Comparison of ENCODE assay signal across 19 cellular contexts in genomic region chr1:179305450-179305849, GRCh38. TPM values are rescaled to one million over a fixed set of nuclear protein-coding genes. Genes with fewer than 3 reads are reported as not detected.
DNase-seq lines count a peak whose midpoint lies in the region; ATAC-seq, FAIRE-seq and TF ChIP-seq lines count a peak whose summit lies in the region.
"Had no signal": no experiment of that assay in that cellular context is flagged by ENCODE, and none has a peak within 500 bp of the region (broad histone marks: within the 10 kb centered on the region; RNA-seq: fewer than 3 reads in every experiment).

No MANE protein-coding gene starts in this region.

- no TSS peak for BruUV-seq in MCF 10A (replicated peaks; lab: Mats Ljungman, UMichigan)

- H3K4me3 ChIP-seq in breast epithelium (no peak overlapping the region), fibroblast of mammary gland (ENCODE audit: control insufficient read depth, low read depth, low read length) (no peak overlapping the region)

- H3K27me3 Mint-ChIP-seq in MCF 10A (ENCODE audit: insufficient read depth, unreplicated experiment) (no peaks in the 10 kb centered on the region), osteocyte (ENCODE audit: unreplicated experiment) (no peaks in the 10 kb centered on the region)
- H3K27me3 Mint-ChIP-seq in CD4-positive, alpha-beta T cell = no peaks in the 10 kb centered on the region

- TF ChIP-seq CTCF in MCF 10A (IDR thresholded peaks at IDR 0.05; ENCODE audit: unreplicated experiment) (no peak), breast epithelium (IDR thresholded peaks at IDR 0.05) (no peak), fibroblast of mammary gland (conservative IDR thresholded peaks at IDR 0.05; ENCODE audit: control insufficient read depth, insufficient read depth, low read depth, low read length) (no peak), osteocyte (IDR thresholded peaks at IDR 0.05) (no peak)
- TF ChIP-seq CTCF in CD4-positive, alpha-beta T cell (IDR thresholded peaks at IDR 0.05) = no peak

- POLR2A ChIA-PET in MCF 10A (lab: Yijun Ruan, JAX) = interaction anchor here (0.6 to 1.2 kb wide), 3 partner anchors 11 to 59 kb away, joined by 3 to 7 read pairs (median 3); partner anchors contain the start of gene SOAT1
- POLR2A ChIA-PET in CD4-positive, alpha-beta T cell (lab: Charles Lee) = interaction anchor here (0.8 to 1.0 kb wide), 2 partner anchors 9 to 11 kb away, joined by 3 to 4 read pairs; partner anchors contain the start of gene SOAT1

- peak overlapping the region; percentile 76 for H3K27ac Mint-ChIP-seq in MCF 10A (ENCODE audit: low read depth, unreplicated experiment)
- H3K27ac Mint-ChIP-seq in osteocyte (ENCODE audit: unreplicated experiment) = peak overlapping the region; percentile 48
- no peak overlapping the region for H3K27ac Mint-ChIP-seq in CD4-positive, alpha-beta T cell

- no peaks in the 10 kb centered on the region for H3K27me3 ChIP-seq in breast epithelium
- H3K27me3 ChIP-seq in CD4-positive, alpha-beta T cell (ENCODE audit: control insufficient read depth, insufficient read depth, low read length) = no peaks in the 10 kb centered on the region

- H3K9me3 Mint-ChIP-seq in MCF 10A (ENCODE audit: unreplicated experiment) = peaks cover 7% of the 10 kb centered on the region
- H3K9me3 Mint-ChIP-seq in osteocyte (ENCODE audit: unreplicated experiment) = no peaks in the 10 kb centered on the region
- no peaks in the 10 kb centered on the region for H3K9me3 Mint-ChIP-seq in CD4-positive, alpha-beta T cell

- DNase-seq in MCF 10A (ENCODE audit: unreplicated experiment) (peak; percentile 15), breast epithelium (ENCODE audit: low spot score in 2 of 2) (no peak), fibroblast of mammary gland (ENCODE audit: low read depth) (peak; percentile 19), osteocyte (ENCODE audit: extremely low spot score, unreplicated experiment) (no peak), T-helper 2 cell (no peak), NOMO-1 treated with DMSO at 0.1 percent for 48 hours (lab: John Stamatoyannopoulos, UW; ENCODE audit: unreplicated experiment) (no peak)
- DNase-seq in CD4-positive, alpha-beta T cell = no peak
- DNase-seq: C1 segment of cervical spinal cord, EL, NCI-H1417 treated with DMSO at 0.1 percent for 48 hours, NCI-H2029, NCI-H2171 treated with DMSO at 0.1 percent for 48 hours, NCI-H82 had no signal

- no peak for ATAC-seq in CD4-positive, alpha-beta T cell (ENCODE audit: poor library complexity)
- ATAC-seq: Panc1 had no signal

- intact Hi-C loops in MCF 10A (cut with micrococcal nuclease) (no loop called here), breast epithelium (cut with DNase I; ENCODE audit: low total_unique reads) (no loop called here)
- intact Hi-C loops in CD4-positive, alpha-beta T cell (cut with DNase I, micrococcal nuclease) = no loop called here

- H3K4me1 Mint-ChIP-seq in MCF 10A (ENCODE audit: insufficient read depth, unreplicated experiment) (peaks cover 32% of the 10 kb centered on the region), osteocyte (ENCODE audit: unreplicated experiment) (peaks cover 13% of the 10 kb centered on the region)
- H3K4me1 Mint-ChIP-seq in CD4-positive, alpha-beta T cell (ENCODE audit: low read depth) = peaks cover 47% of the 10 kb centered on the region

- CTCF ChIA-PET in MCF 10A (lab: Yijun Ruan, JAX) = interaction anchor here (0.5 to 1.1 kb wide), 3 partner anchors 11 to 509 kb away, joined by 3 to 4 read pairs (median 4); no protein-coding TSS in a partner anchor
- CTCF ChIA-PET in CD4-positive, alpha-beta T cell (lab: Charles Lee) = interaction anchor here (1.9 kb wide), 1 partner anchor 11 kb away, joined by 3 read pairs; no protein-coding TSS in a partner anchor

- H3K36me3 ChIP-seq in breast epithelium = no peaks in the 10 kb centered on the region

- no peak overlapping the region for H3K4me3 Mint-ChIP-seq in MCF 10A (ENCODE audit: unreplicated experiment)
- no peak overlapping the region for H3K4me3 Mint-ChIP-seq in osteocyte (ENCODE audit: unreplicated experiment)
- H3K4me3 Mint-ChIP-seq in CD4-positive, alpha-beta T cell = no peak overlapping the region

- peak; percentile 7 for FAIRE-seq in TTC549 (lab: Jason Lieb, UNC)
- FAIRE-seq: A204.1, GM19239, HTR-8/SVneo had no signal

- H3K9me3 ChIP-seq in breast epithelium = no peaks in the 10 kb centered on the region
- no peaks in the 10 kb centered on the region for H3K9me3 ChIP-seq in CD4-positive, alpha-beta T cell (ENCODE audit: control insufficient read depth, low read length)

- no peaks in the 10 kb centered on the region for H3K4me1 ChIP-seq in breast epithelium

- no peak for TF ChIP-seq POLR2A in breast epithelium (IDR thresholded peaks at IDR 0.05)

- H3K36me3 Mint-ChIP-seq in MCF 10A (ENCODE audit: insufficient read depth, unreplicated experiment) (peaks cover 32% of the 10 kb centered on the region), osteocyte (ENCODE audit: unreplicated experiment) (peaks cover 30% of the 10 kb centered on the region)
- H3K36me3 Mint-ChIP-seq in CD4-positive, alpha-beta T cell (ENCODE audit: low read depth) = peaks cover 74% of the 10 kb centered on the region

- no peak overlapping the region for H3K27ac ChIP-seq in breast epithelium
- no peak overlapping the region for H3K27ac ChIP-seq in CD4-positive, alpha-beta T cell (ENCODE audit: low read depth, low read length)
- H3K27ac ChIP-seq: HL-60 had no signal

RNA-seq across cellular contexts. Expression of gene SOAT1, which starts 11.9 kb away (rescaled TPM):
- total RNA-seq in MCF 10A (2022) = 28.4 and 39.7 TPM in 2 replicates
- 10 to 100 TPM; 18.7 to 28.2 (median 22.4) TPM for total RNA-seq in breast epithelium
- 39.6 and 41.3 TPM in 2 replicates for total RNA-seq in osteocyte
- total RNA-seq in CD4-positive, alpha-beta T cell = 10 to 100 TPM; 35.7 to 37.2 TPM

Comparison
In these comparisons a context has a peak if more than half of its experiments do, and no peak if none do; other contexts are left out.
1. DNase-seq: peak in MCF 10A (single experiment) and fibroblast of mammary gland (single experiment); none in breast epithelium (0 of 2), osteocyte (single experiment), T-helper 2 cell (0 of 5), CD4-positive, alpha-beta T cell (0 of 10) and NOMO-1 treated with DMSO at 0.1 percent for 48 hours (single experiment).